19 cellular contexts compared by ENCODE assay signal in genomic region chr17:21010705-21011596, GRCh38. TPM values are rescaled to one million over a fixed set of nuclear protein-coding genes. Genes with fewer than 3 reads are reported as not detected.
DNase-seq lines count a peak whose midpoint lies in the region; ATAC-seq and TF ChIP-seq lines count a peak whose summit lies in the region.
"Had no signal": no experiment of that assay in that cellular context is flagged by ENCODE, and none has a peak within 500 bp of the region (broad histone marks: within the 10 kb centered on the region; RNA-seq: fewer than 3 reads in every experiment).

No MANE protein-coding gene starts in this region.

- no peak overlapping the region for H3K9ac ChIP-seq in trophoblast cell (ENCODE audit: low read length)

- TF ChIP-seq EP300 in sigmoid colon (IDR thresholded peaks at IDR 0.05) = no peak

- 0 out of 2 replicates have a peak overlapping the region, but pooled peaks have one; percentile 14 for H3K27ac ChIP-seq in RWPE1
- peak overlapping the region in 2 of 4 donors; percentile 35 to 52 for H3K27ac ChIP-seq in sigmoid colon
- H3K27ac ChIP-seq in trophoblast cell (ENCODE audit: low read depth, low read length) = no peak overlapping the region
- H3K27ac ChIP-seq: lower lobe of right lung, right lobe of liver, SJSA1, VCaP had no signal

- peaks cover 14% of the 10 kb centered on the region for H3K27me3 Mint-ChIP-seq in glutamatergic neuron (ENCODE audit: unreplicated experiment)
- no peaks in the 10 kb centered on the region for H3K27me3 Mint-ChIP-seq in activated T-helper 1 cell treated with anti-CD3 and anti-CD28 coated beads, Interleukin-12 subunit alpha, Interleukin-12 subunit beta, Interleukin-2, Interleukin-4 antibody, amounts not matched to agents 30 ng/mL and 10 ng/mL and 1 ng/mL, durations not matched to agents 14 hours and 24 hours and 36 hours (ENCODE audit: insufficient read depth)

- no peak overlapping the region for H2BK12ac ChIP-seq in trophoblast cell (ENCODE audit: low read length)

- H4K12ac ChIP-seq in trophoblast cell (ENCODE audit: low read depth, low read length) = no peak overlapping the region

- CTCF ChIA-PET in RWPE1 (lab: Yijun Ruan, JAX) = no interaction called here

- no peaks in the 10 kb centered on the region for H3K79me2 ChIP-seq in trophoblast cell (ENCODE audit: control insufficient read depth, insufficient read depth, low read length, poor library complexity)

- DNase-seq in activated naive CD4-positive, alpha-beta T cell treated with anti-CD3 and anti-CD28 coated beads, Interleukin-2, amount 50 U/mL, for 72 hours (ENCODE audit: low spot score in 2 of 2) = no peak
- DNase-seq in activated naive CD4-positive, alpha-beta T cell treated with Interleukin-2 at 50 U/mL for 16 hours = no peak
- no peak for DNase-seq in RWPE1 (ENCODE audit: low spot score)
- DNase-seq in glutamatergic neuron = no peak
- peak; percentile 61 for DNase-seq in sigmoid colon
- DNase-seq in activated T-helper 1 cell treated with anti-CD3 and anti-CD28 coated beads, Interleukin-12 subunit alpha, Interleukin-12 subunit beta, Interleukin-2, Interleukin-4 antibody, amounts not matched to agents 30 ng/mL and 10 ng/mL and 1 ng/mL, durations not matched to agents 14 hours and 24 hours and 36 hours (ENCODE audit: low spot score) = no peak
- DNase-seq in trophoblast cell = no peak
- DNase-seq: ACHN; activated CD4-positive, alpha-beta T cell treated with anti-CD3 and anti-CD28 coated beads, Interleukin-2, amount 50 U/mL, for 4 hours; C1 segment of cervical spinal cord; lower lobe of right lung; MV-4-11; NCI-H1694; PC-3; right lobe of liver had no signal

- no peaks in the 10 kb centered on the region for H3K79me1 ChIP-seq in trophoblast cell (ENCODE audit: low read length)

- no peak for TF ChIP-seq CTCF in RWPE1 (conservative IDR thresholded peaks at IDR 0.05; ENCODE audit: low read depth)
- TF ChIP-seq CTCF in glutamatergic neuron (IDR thresholded peaks at IDR 0.05; ENCODE audit: partially characterized antibody, unreplicated experiment) = no peak
- TF ChIP-seq CTCF in sigmoid colon (IDR thresholded peaks at IDR 0.05) = no peak

- no peaks in the 10 kb centered on the region for H3K9me3 Mint-ChIP-seq in activated naive CD4-positive, alpha-beta T cell treated with anti-CD3 and anti-CD28 coated beads, Interleukin-2, amount 50 U/mL, for 72 hours
- peaks cover 21% of the 10 kb centered on the region for H3K9me3 Mint-ChIP-seq in glutamatergic neuron (ENCODE audit: unreplicated experiment)
- no peaks in the 10 kb centered on the region for H3K9me3 Mint-ChIP-seq in activated T-helper 1 cell treated with anti-CD3 and anti-CD28 coated beads, Interleukin-12 subunit alpha, Interleukin-12 subunit beta, Interleukin-2, Interleukin-4 antibody, amounts not matched to agents 30 ng/mL and 10 ng/mL and 1 ng/mL, durations not matched to agents 14 hours and 24 hours and 36 hours
- H3K9me3 Mint-ChIP-seq: stimulated activated effector memory CD8-positive, alpha-beta T cell treated with anti-CD3 and anti-CD28 coated beads, Interleukin-12 subunit alpha, Interleukin-12 subunit beta, amount 100 ng/mL, for 72 hours had no signal

- no peak overlapping the region for H2AK5ac ChIP-seq in trophoblast cell (ENCODE audit: low read length)

- H3K4me1 Mint-ChIP-seq in glutamatergic neuron (ENCODE audit: low read depth, unreplicated experiment) = peaks cover 26% of the 10 kb centered on the region
- no peaks in the 10 kb centered on the region for H3K4me1 Mint-ChIP-seq in activated T-helper 1 cell treated with anti-CD3 and anti-CD28 coated beads, Interleukin-12 subunit alpha, Interleukin-12 subunit beta, Interleukin-2, Interleukin-4 antibody, amounts not matched to agents 30 ng/mL and 10 ng/mL and 1 ng/mL, durations not matched to agents 14 hours and 24 hours and 36 hours (ENCODE audit: low read depth)

- H2BK120ac ChIP-seq in trophoblast cell (ENCODE audit: insufficient read depth, low read length, poor library complexity) = no peak overlapping the region

- H3K4me2 ChIP-seq in trophoblast cell (ENCODE audit: low read length) = no peak overlapping the region

- H3K4me1 ChIP-seq in sigmoid colon (peaks cover 0 to 27% (median 11%) of the 10 kb centered on the region in 4 donors), trophoblast cell (ENCODE audit: control insufficient read depth in 1 of 2, insufficient read depth in 2 of 2, low read length in 2 of 2) (no peaks in the 10 kb centered on the region)
- H3K4me1 ChIP-seq: right lobe of liver, SJSA1 had no signal

- H3K4me3 ChIP-seq in sigmoid colon (no peak overlapping the region), trophoblast cell (ENCODE audit: low read depth, low read length) (no peak overlapping the region)
- H3K4me3 ChIP-seq: lower lobe of right lung, right lobe of liver, SJSA1 had no signal

- no peak overlapping the region for H3K23ac ChIP-seq in trophoblast cell (ENCODE audit: low read length)

- H2AFZ ChIP-seq in trophoblast cell (ENCODE audit: insufficient read depth, low read length, poor library complexity) = no peak overlapping the region

- peaks cover 65 to 100% (median 85%) of the 10 kb centered on the region in 4 donors for H3K36me3 ChIP-seq in sigmoid colon
- peaks cover 75 to 88% of the 10 kb centered on the region in 2 experiments for H3K36me3 ChIP-seq in trophoblast cell (ENCODE audit: control insufficient read depth in 1 of 2, insufficient read depth in 2 of 2, low read length in 2 of 2)

- no peak overlapping the region for H4K91ac ChIP-seq in trophoblast cell (ENCODE audit: low read depth, low read length)

- intact Hi-C loops in sigmoid colon (cut with DNase I) = no loop called here
- intact Hi-C loops in activated T-helper 1 cell treated with anti-CD3 and anti-CD28 coated beads, Interleukin-12 subunit alpha, Interleukin-12 subunit beta, Interleukin-2, Interleukin-4 antibody, amounts not matched to agents 30 ng/mL and 10 ng/mL and 1 ng/mL, durations not matched to agents 14 hours and 24 hours and 36 hours (cut with micrococcal nuclease) = no loop called here

- no peak overlapping the region for H2BK5ac ChIP-seq in trophoblast cell (ENCODE audit: low read depth, low read length, poor library complexity)

- no peak overlapping the region for H4K8ac ChIP-seq in trophoblast cell (ENCODE audit: low read depth, low read length)

- 88 to 90% methylated on average over 27 of the region's 27 CpGs for WGBS in sigmoid colon, 2 donors
- no CpG with 5 or more reads among the region's 27 CpGs for WGBS in trophoblast cell (ENCODE audit: extremely low coverage, insufficient coverage, insufficient read length)

- H3K18ac ChIP-seq in trophoblast cell (ENCODE audit: low read length) = no peak overlapping the region

- POLR2A ChIA-PET in RWPE1 (lab: Yijun Ruan, JAX; ENCODE audit: low non-redundant PET) = no interaction called here

- H3K4ac ChIP-seq in trophoblast cell (ENCODE audit: low read depth, low read length) = no peak overlapping the region

- H3K14ac ChIP-seq in trophoblast cell (ENCODE audit: low read length) = no peak overlapping the region

- no peaks in the 10 kb centered on the region for H3K27me3 ChIP-seq in sigmoid colon
- no peaks in the 10 kb centered on the region for H3K27me3 ChIP-seq in trophoblast cell (ENCODE audit: insufficient read depth, low read length)
- H3K27me3 ChIP-seq: right lobe of liver, SJSA1 had no signal

- H3K4me3 Mint-ChIP-seq in glutamatergic neuron (ENCODE audit: unreplicated experiment) = peak overlapping the region; percentile 57
- H3K4me3 Mint-ChIP-seq in activated T-helper 1 cell treated with anti-CD3 and anti-CD28 coated beads, Interleukin-12 subunit alpha, Interleukin-12 subunit beta, Interleukin-2, Interleukin-4 antibody, amounts not matched to agents 30 ng/mL and 10 ng/mL and 1 ng/mL, durations not matched to agents 14 hours and 24 hours and 36 hours = no peak overlapping the region
- H3K4me3 Mint-ChIP-seq: stimulated activated effector memory CD8-positive, alpha-beta T cell treated with anti-CD3 and anti-CD28 coated beads, Interleukin-12 subunit alpha, Interleukin-12 subunit beta, amount 100 ng/mL, for 72 hours had no signal

- H3K36me3 Mint-ChIP-seq in activated naive CD4-positive, alpha-beta T cell treated with anti-CD3 and anti-CD28 coated beads, Interleukin-2, amount 50 U/mL, for 72 hours = peaks cover 12 to 16% of the 10 kb centered on the region in 2 donors
- peaks cover 14% of the 10 kb centered on the region for H3K36me3 Mint-ChIP-seq in glutamatergic neuron (ENCODE audit: unreplicated experiment)
- H3K36me3 Mint-ChIP-seq in activated T-helper 1 cell treated with anti-CD3 and anti-CD28 coated beads, Interleukin-12 subunit alpha, Interleukin-12 subunit beta, Interleukin-2, Interleukin-4 antibody, amounts not matched to agents 30 ng/mL and 10 ng/mL and 1 ng/mL, durations not matched to agents 14 hours and 24 hours and 36 hours (ENCODE audit: low read depth) = peaks cover 51% of the 10 kb centered on the region

- no peak for ATAC-seq in activated naive CD4-positive, alpha-beta T cell treated with anti-CD3 and anti-CD28 coated beads, Interleukin-2, amount 50 U/mL, for 72 hours
- no peak for ATAC-seq in HG02938 (IDR thresholded peaks at IDR 0.05; ENCODE audit: unreplicated experiment)
- ATAC-seq: PC-3; stimulated activated effector memory CD8-positive, alpha-beta T cell treated with anti-CD3 and anti-CD28 coated beads, Interleukin-12 subunit alpha, Interleukin-12 subunit beta, amount 100 ng/mL, for 72 hours had no signal

- no peak for TF ChIP-seq POLR2A in sigmoid colon (IDR thresholded peaks at IDR 0.05)

- H3K9me3 ChIP-seq in sigmoid colon (no peaks in the 10 kb centered on the region), trophoblast cell (ENCODE audit: insufficient read depth, low read depth, low read length) (peaks cover 2% of the 10 kb centered on the region)
- H3K9me3 ChIP-seq: lower lobe of right lung, right lobe of liver, SJSA1 had no signal

- H3K27ac Mint-ChIP-seq in activated naive CD4-positive, alpha-beta T cell treated with anti-CD3 and anti-CD28 coated beads, Interleukin-2, amount 50 U/mL, for 72 hours = peak overlapping the region; percentile 69 to 74
- peak overlapping the region; percentile 82 for H3K27ac Mint-ChIP-seq in glutamatergic neuron (ENCODE audit: unreplicated experiment)
- no peak overlapping the region for H3K27ac Mint-ChIP-seq in activated T-helper 1 cell treated with anti-CD3 and anti-CD28 coated beads, Interleukin-12 subunit alpha, Interleukin-12 subunit beta, Interleukin-2, Interleukin-4 antibody, amounts not matched to agents 30 ng/mL and 10 ng/mL and 1 ng/mL, durations not matched to agents 14 hours and 24 hours and 36 hours
- H3K27ac Mint-ChIP-seq: stimulated activated effector memory CD8-positive, alpha-beta T cell treated with anti-CD3 and anti-CD28 coated beads, Interleukin-12 subunit alpha, Interleukin-12 subunit beta, amount 100 ng/mL, for 72 hours had no signal

RNA-seq across cellular contexts. Expression of gene USP22, which starts 31.9 kb away (rescaled TPM):
- 100 to 1,000 TPM; 146 to 180 TPM for total RNA-seq in activated naive CD4-positive, alpha-beta T cell treated with anti-CD3 and anti-CD28 coated beads, Interleukin-2, amount 50 U/mL, for 72 hours
- total RNA-seq in glutamatergic neuron (ENCODE audit: unreplicated experiment) (420 TPM), sigmoid colon (10 to 100 TPM; 68.8 to 84.2 (median 83.4) TPM)
- polyA plus RNA-seq in sigmoid colon = 10 to 100 TPM; 25.2 to 71.2 (median 30.1) TPM
- 147 and 152 TPM in 2 replicates for total RNA-seq in activated T-helper 1 cell treated with anti-CD3 and anti-CD28 coated beads, Interleukin-12 subunit alpha, Interleukin-12 subunit beta, Interleukin-2, Interleukin-4 antibody, amounts not matched to agents 30 ng/mL and 10 ng/mL and 1 ng/mL, durations not matched to agents 14 hours and 24 hours and 36 hours
- polyA plus RNA-seq in trophoblast cell (2013) = 114 and 115 TPM in 2 replicates
